ENCODE assay signal across 1 cellular context in genomic region chr4:176319704-176320339, GRCh38.
A peak's percentile ranks its signal among the peaks of the same experiment; 100 is the strongest.
TF ChIP-seq lines count a peak whose summit lies in the region.

SPCS3 (plus strand) TSS chr4:176319966; CDS start chr4:176320077, 111 bp downstream.

TF ChIP-seq in HepG2, 621 proteins besides CTCF, POLR2A, EP300 and RAD21 (continued from another document and continues in another):
- TF ChIP-seq ZNF710 (CRISPR knock-in tag; IDR thresholded peaks at IDR 0.05; ENCODE audit: borderline replicate concordance) (no peak), TSC22D2 (CRISPR knock-in tag; IDR thresholded peaks at IDR 0.05; ENCODE audit: borderline replicate concordance) (no peak), SMAD9 (CRISPR knock-in tag; IDR thresholded peaks at IDR 0.05) (no peak), MTF1 (CRISPR knock-in tag; IDR thresholded peaks at IDR 0.05) (no peak), SAP130 (CRISPR knock-in tag; IDR thresholded peaks at IDR 0.05; ENCODE audit: low read depth) (peak; percentile 70), NR1H2 (CRISPR knock-in tag; IDR thresholded peaks at IDR 0.05; ENCODE audit: borderline replicate concordance, low read depth) (no peak), ZBTB10 (CRISPR knock-in tag; IDR thresholded peaks at IDR 0.05; ENCODE audit: borderline replicate concordance) (no peak), TFDP1 (CRISPR knock-in tag; IDR thresholded peaks at IDR 0.05; ENCODE audit: borderline replicate concordance) (peak; percentile 46; the same call in 1 of the 2 replicates), SPEN (CRISPR knock-in tag; IDR thresholded peaks at IDR 0.05; ENCODE audit: low read depth) (peak; percentile 20; the same call in 1 of the 2 replicates), NFATC3 (CRISPR knock-in tag; IDR thresholded peaks at IDR 0.05) (no peak), HDAC6 (IDR thresholded peaks at IDR 0.05; ENCODE audit: low read depth, low read length) (no peak), NFAT5 (CRISPR knock-in tag; IDR thresholded peaks at IDR 0.05) (no peak), ZFYVE20 (CRISPR knock-in tag; IDR thresholded peaks at IDR 0.05; ENCODE audit: borderline replicate concordance, low read depth) (0 out of 2 replicates have a peak, but pooled peaks have one; percentile 35), ZNF232 (CRISPR knock-in tag; IDR thresholded peaks at IDR 0.05; ENCODE audit: borderline replicate concordance) (no peak), MTA1 (CRISPR knock-in tag; IDR thresholded peaks at IDR 0.05; ENCODE audit: borderline replicate concordance) (no peak), CBFB (CRISPR knock-in tag; IDR thresholded peaks at IDR 0.05) (0 out of 2 replicates have a peak, but pooled peaks have one; percentile 28), CSRNP2 (CRISPR knock-in tag; conservative IDR thresholded peaks at IDR 0.05; ENCODE audit: low read depth) (no peak), HHEX (CRISPR knock-in tag; IDR thresholded peaks at IDR 0.05) (no peak), ZNF207 (IDR thresholded peaks at IDR 0.05; ENCODE audit: borderline replicate concordance) (no peak), ZBTB25 (CRISPR knock-in tag; IDR thresholded peaks at IDR 0.05) (no peak; the same call in 1 of the 2 replicates), FOSL2 (CRISPR knock-in tag; IDR thresholded peaks at IDR 0.05) (peak; percentile 10; the same call in 1 of the 2 replicates), ZNF850 (CRISPR knock-in tag; conservative IDR thresholded peaks at IDR 0.05) (no peak), ZBTB1 (CRISPR knock-in tag; IDR thresholded peaks at IDR 0.05; ENCODE audit: borderline replicate concordance) (no peak), ZNF343 (CRISPR knock-in tag; IDR thresholded peaks at IDR 0.05) (no peak), MIXL1 (CRISPR knock-in tag; IDR thresholded peaks at IDR 0.05) (peak; percentile 8; the same call in 1 of the 2 replicates), KDM3A (CRISPR knock-in tag; IDR thresholded peaks at IDR 0.05; ENCODE audit: low read depth) (no peak), ZNF569 (CRISPR knock-in tag; IDR thresholded peaks at IDR 0.05; ENCODE audit: borderline replicate concordance) (no peak), ZFP36L1 (CRISPR knock-in tag; IDR thresholded peaks at IDR 0.05) (no peak), ATF2 (CRISPR knock-in tag; IDR thresholded peaks at IDR 0.05) (no peak), ZNF350 (CRISPR knock-in tag; IDR thresholded peaks at IDR 0.05; ENCODE audit: borderline replicate concordance, low read depth) (no peak), MAF1 (CRISPR knock-in tag; IDR thresholded peaks at IDR 0.05; ENCODE audit: borderline replicate concordance) (no peak), ZFY (CRISPR knock-in tag; IDR thresholded peaks at IDR 0.05) (peak; percentile 81), ZNF512B (CRISPR knock-in tag; IDR thresholded peaks at IDR 0.05; ENCODE audit: borderline replicate concordance) (no peak), FOSL1 (CRISPR knock-in tag; IDR thresholded peaks at IDR 0.05; ENCODE audit: borderline replicate concordance) (no peak), CAMTA2 (CRISPR knock-in tag; IDR thresholded peaks at IDR 0.05; ENCODE audit: borderline replicate concordance) (no peak), HNRNPL (IDR thresholded peaks at IDR 0.05; ENCODE audit: low read depth, low read length) (no peak), ZBTB26 (CRISPR knock-in tag; IDR thresholded peaks at IDR 0.05; ENCODE audit: borderline replicate concordance) (no peak), YEATS2 (CRISPR knock-in tag; IDR thresholded peaks at IDR 0.05; ENCODE audit: borderline replicate concordance) (no peak; the same call in 1 of the 2 replicates), SRSF1 (optimal IDR thresholded peaks at IDR 0.05; ENCODE audit: low read depth, low read length) (no peak), ZNF362 (CRISPR knock-in tag; IDR thresholded peaks at IDR 0.05; ENCODE audit: borderline replicate concordance) (no peak)
